ENCODE assay signal across 17 cellular contexts in the genomic region with DNA sequence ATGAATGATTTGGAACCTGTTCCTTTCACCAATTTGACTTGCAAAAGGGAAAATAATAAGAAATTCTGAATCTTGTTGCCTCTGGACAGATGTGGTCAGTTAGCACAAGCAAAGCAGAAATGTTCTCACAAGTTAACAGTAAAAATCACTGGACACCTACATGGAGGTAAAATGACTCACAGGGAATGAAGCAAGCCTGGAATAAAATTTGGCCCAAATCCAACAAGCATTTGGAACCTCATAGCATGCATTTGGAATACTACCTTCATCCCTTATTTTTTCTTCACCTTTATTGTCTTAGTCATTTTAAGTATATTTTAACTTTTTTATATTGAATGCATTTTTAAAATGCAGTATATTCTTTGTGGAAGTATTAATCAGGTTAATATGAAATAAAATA.
A peak's percentile ranks its signal among the peaks of the same experiment; 100 is the strongest.
DNase-seq lines count a peak whose midpoint lies in the region; ATAC-seq, FAIRE-seq and TF ChIP-seq lines count a peak whose summit lies in the region.
"Had no signal": no experiment of that assay in that cellular context is flagged by ENCODE, and none has a peak within 500 bp of the region (broad histone marks: within the 10 kb centered on the region; RNA-seq: fewer than 3 reads in every experiment).

No MANE protein-coding gene starts in this region.

- peaks cover 21% of the 10 kb centered on the region for H3K4me1 Mint-ChIP-seq in memory B cell
- peaks cover 23 to 37% of the 10 kb centered on the region in 2 donors for H3K4me1 Mint-ChIP-seq in stimulated activated naive B cell treated with anti-CD40 and anti-IgM and Interleukin-4, amounts not matched to agents 10 μg/mL and 1 μg/mL and 100 μg/mL, for 72 hours

- H3K4me3 ChIP-seq in bronchial epithelial cell (ENCODE audit: low read depth, low read length), result no peak overlapping the region

- H3K4me3 Mint-ChIP-seq in memory B cell, result no peak overlapping the region
- H3K4me3 Mint-ChIP-seq in stimulated activated naive B cell treated with anti-CD40 and anti-IgM and Interleukin-4, amounts not matched to agents 10 μg/mL and 1 μg/mL and 100 μg/mL, for 72 hours, result no peak overlapping the region
- H3K4me3 Mint-ChIP-seq: activated CD8-positive, alpha-beta memory T cell treated with anti-CD3 and anti-CD28 coated beads, Interleukin-2, amount 10 ng/mL, durations not matched to agents 7 days and 5 days had no signal

- H3K9me3 Mint-ChIP-seq in memory B cell, result no peaks in the 10 kb centered on the region
- H3K9me3 Mint-ChIP-seq in stimulated activated naive B cell treated with anti-CD40 and anti-IgM and Interleukin-4, amounts not matched to agents 10 μg/mL and 1 μg/mL and 100 μg/mL, for 72 hours, result no peaks in the 10 kb centered on the region

- no peaks in the 10 kb centered on the region for H3K27me3 Mint-ChIP-seq in memory B cell
- H3K27me3 Mint-ChIP-seq in stimulated activated naive B cell treated with anti-CD40 and anti-IgM and Interleukin-4, amounts not matched to agents 10 μg/mL and 1 μg/mL and 100 μg/mL, for 72 hours, result no peaks in the 10 kb centered on the region
- H3K27me3 Mint-ChIP-seq: activated CD8-positive, alpha-beta memory T cell treated with anti-CD3 and anti-CD28 coated beads, Interleukin-2, amount 10 ng/mL, durations not matched to agents 7 days and 5 days had no signal

- ATAC-seq in memory B cell (ENCODE audit: low read depth), result no peak
- no peak for ATAC-seq in GM21390 (IDR thresholded peaks at IDR 0.05; ENCODE audit: unreplicated experiment)
- no peak for ATAC-seq in stimulated activated naive B cell treated with anti-CD40 and anti-IgM and Interleukin-4, amounts not matched to agents 10 μg/mL and 1 μg/mL and 100 μg/mL, for 72 hours (replicated peaks)
- ATAC-seq: activated CD8-positive, alpha-beta memory T cell treated with anti-CD3 and anti-CD28 coated beads, Interleukin-2, amount 10 ng/mL, durations not matched to agents 7 days and 5 days; right cardiac atrium had no signal

- FAIRE-seq in bronchial epithelial cell (lab: Jason Lieb, UNC), result no peak
- FAIRE-seq: G401.6 had no signal

- DNase-seq in NCI-H748 (lab: John Stamatoyannopoulos, UW; ENCODE audit: unreplicated experiment) (peak; percentile 5), NCI-H748 treated with DMSO at 0.1 percent for 48 hours (lab: John Stamatoyannopoulos, UW) (no peak), NCI-H226 (peak; percentile 78), bronchial epithelial cell (ENCODE audit: low read depth) (peak; percentile 88), memory B cell (ENCODE audit: low spot score in 2 of 2) (no peak), cardiac septum (ENCODE audit: low spot score) (no peak)
- no peak for DNase-seq in stimulated activated naive B cell treated with anti-CD40 and anti-IgM and Interleukin-4, amounts not matched to agents 10 μg/mL and 1 μg/mL and 100 μg/mL, for 72 hours
- DNase-seq: activated CD8-positive, alpha-beta memory T cell treated with anti-CD3 and anti-CD28 coated beads, Interleukin-2, amount 10 ng/mL, durations not matched to agents 7 days and 5 days; activated gamma-delta T cell; aorta; GOT3; NCI-H1417 treated with DMSO at 0.1 percent for 48 hours; NCI-H774; right cardiac atrium; SIG-M5 had no signal

- H3K27ac Mint-ChIP-seq in memory B cell, result peak overlapping the region; percentile 21
- H3K27ac Mint-ChIP-seq in stimulated activated naive B cell treated with anti-CD40 and anti-IgM and Interleukin-4, amounts not matched to agents 10 μg/mL and 1 μg/mL and 100 μg/mL, for 72 hours, result no peak overlapping the region

- no peaks in the 10 kb centered on the region for H3K27me3 ChIP-seq in bronchial epithelial cell (ENCODE audit: control insufficient read depth, insufficient read depth, low read length)

- H3K36me3 Mint-ChIP-seq in memory B cell, result peaks cover 23% of the 10 kb centered on the region
- peaks cover 12 to 17% of the 10 kb centered on the region in 2 donors for H3K36me3 Mint-ChIP-seq in stimulated activated naive B cell treated with anti-CD40 and anti-IgM and Interleukin-4, amounts not matched to agents 10 μg/mL and 1 μg/mL and 100 μg/mL, for 72 hours

- TF ChIP-seq CTCF in bronchial epithelial cell (IDR thresholded peaks at IDR 0.05; ENCODE audit: insufficient read depth, low read length, severe bottlenecking), result no peak

- H3K36me3 ChIP-seq in bronchial epithelial cell (ENCODE audit: control insufficient read depth, insufficient read depth, low read length), result no peaks in the 10 kb centered on the region

- intact Hi-C loops in cardiac septum (cut with DNase I), result no loop called here

Comparison
In these comparisons a context has a peak if more than half of its experiments do, and no peak if none do; other contexts are left out.
1. DNase-seq: peak in NCI-H748 (single experiment), NCI-H226 (single experiment) and bronchial epithelial cell (single experiment); none in NCI-H748 treated with DMSO at 0.1 percent for 48 hours (single experiment), memory B cell (0 of 2), cardiac septum (single experiment) and stimulated activated naive B cell treated with anti-CD40 and anti-IgM and Interleukin-4, amounts not matched to agents 10 μg/mL and 1 μg/mL and 100 μg/mL, for 72 hours (single experiment).